Comparison of ENCODE assay signal across 8 cellular contexts in genomic region chr11:36289226-36289852, GRCh38. TPM values are rescaled to one million over a fixed set of nuclear protein-coding genes. Genes with fewer than 3 reads are reported as not detected.
DNase-seq lines count a peak whose midpoint lies in the region; ATAC-seq, FAIRE-seq and TF ChIP-seq lines count a peak whose summit lies in the region.

Gene COMMD9, minus strand, starts transcription at chr11:36289424. Its CDS starts 12 bp downstream, at chr11:36289412.

- H3K79me2 ChIP-seq in OCI-LY3 (ENCODE audit: low read length) = no peaks in the 10 kb centered on the region
- no peaks in the 10 kb centered on the region for H3K79me2 ChIP-seq in endothelial cell of umbilical vein (ENCODE audit: control insufficient read depth, insufficient read depth, low read length)

- DNase-seq in D341Med (ENCODE audit: low spot score) = peak; percentile 97
- DNase-seq in HuH-7 (ENCODE audit: low spot score) = peak; percentile 86
- peak; percentile 88 for DNase-seq in activated T-cell treated with anti-CD3 and anti-CD28 coated beads for 1 hour (ENCODE audit: low read depth)
- DNase-seq in endothelial cell of umbilical vein (ENCODE audit: low read depth, low spot score) = peak; percentile 93
- DNase-seq in midbrain (lab: John Stamatoyannopoulos, UW) = peak; percentile 94
- peak; percentile 89 to 90 for DNase-seq in stimulated activated CD8-positive, alpha-beta memory T cell treated with anti-CD3 and anti-CD28 coated beads, Interleukin-2, amount 100 ng/mL, for 1 hour (ENCODE audit: low read depth in 2 of 2)

- intact Hi-C loops in endothelial cell of umbilical vein (cut with micrococcal nuclease) = loop anchor here (1.0 kb wide), 1 partner anchor 203 kb away; no protein-coding TSS in a partner anchor

- H3K36me3 ChIP-seq in OCI-LY3 (replicated peaks; ENCODE audit: low read depth, low read length) (no peaks in the 10 kb centered on the region), endothelial cell of umbilical vein (ENCODE audit: control insufficient read depth in 2 of 2, extremely low read depth in 1 of 2, insufficient read depth in 2 of 2, low read length in 2 of 2) (no peaks in the 10 kb centered on the region)

- H3K9ac ChIP-seq in OCI-LY3 (ENCODE audit: low read length) (peak within 1 kb of the TSS; percentile 55), endothelial cell of umbilical vein (replicated peaks; ENCODE audit: extremely low read depth, insufficient read depth, low read length) (peak within 1 kb of the TSS; percentile 87)

- H3K27ac ChIP-seq in OCI-LY3 (ENCODE audit: low read length) (no peak within 1 kb of the TSS), endothelial cell of umbilical vein (ENCODE audit: insufficient read depth, low read depth, low read length) (peak within 1 kb of the TSS; percentile 32)

- no TSS peak for BruUV-seq in endothelial cell of umbilical vein (replicated peaks; lab: Mats Ljungman, UMichigan)

- H3K4me1 ChIP-seq in OCI-LY3 (ENCODE audit: low read length) = peaks cover 20% of the 10 kb centered on the region
- peaks cover 9% of the 10 kb centered on the region for H3K4me1 ChIP-seq in endothelial cell of umbilical vein (ENCODE audit: control insufficient read depth, extremely low read depth, insufficient read depth, low read length)

- TF ChIP-seq CTCF in OCI-LY3 (IDR thresholded peaks at IDR 0.05; ENCODE audit: low read depth, low read length) = no peak
- no peak for TF ChIP-seq CTCF in endothelial cell of umbilical vein (IDR thresholded peaks at IDR 0.05; ENCODE audit: extremely low read depth in 1 of 2, insufficient read depth in 1 of 2, low read depth in 1 of 2, low read length in 2 of 2)

- peak; percentile 96 for FAIRE-seq in endothelial cell of umbilical vein (lab: Jason Lieb, UNC)

- POLR2A ChIA-PET in endothelial cell of umbilical vein (lab: Charles Lee) = interaction anchor here (1.5 kb wide), 1 partner anchor 211 kb away, joined by 8 read pairs; no protein-coding TSS in a partner anchor

- H3K9me3 ChIP-seq in OCI-LY3 (ENCODE audit: insufficient read depth, low read length) = no peaks in the 10 kb centered on the region
- no peaks in the 10 kb centered on the region for H3K9me3 ChIP-seq in endothelial cell of umbilical vein (replicated peaks; ENCODE audit: control insufficient read depth, insufficient read depth, low read length)

- no peaks in the 10 kb centered on the region for H3K9me1 ChIP-seq in endothelial cell of umbilical vein (replicated peaks; ENCODE audit: control insufficient read depth, extremely low read depth, insufficient read depth, low read length)

- H2AFZ ChIP-seq in OCI-LY3 (ENCODE audit: low read depth, low read length) = peak within 1 kb of the TSS; percentile 99
- peak within 1 kb of the TSS; percentile 89 for H2AFZ ChIP-seq in endothelial cell of umbilical vein (ENCODE audit: low read depth, low read length)

- H3K4me3 ChIP-seq in OCI-LY3 (ENCODE audit: low read length) = peak within 1 kb of the TSS; percentile 92
- peak within 1 kb of the TSS; percentile 73 to 95 (median 75) for H3K4me3 ChIP-seq in endothelial cell of umbilical vein (replicated peaks in 1 of 3; ENCODE audit: insufficient read depth in 1 of 3, low read depth in 1 of 3, low read length in 3 of 3)

- H4K20me1 ChIP-seq in OCI-LY3 (ENCODE audit: insufficient read depth, low read length) (no peaks in the 10 kb centered on the region), endothelial cell of umbilical vein (replicated peaks; ENCODE audit: control insufficient read depth, extremely low read depth, insufficient read depth, low read length) (no peaks in the 10 kb centered on the region)

- peak; percentile 77 for TF ChIP-seq POLR2A in endothelial cell of umbilical vein (IDR thresholded peaks at IDR 0.05; ENCODE audit: low read depth, low read length)

- ATAC-seq in GM21515 (IDR thresholded peaks at IDR 0.05; ENCODE audit: unreplicated experiment) = peak; percentile 98

- dilution Hi-C loops in endothelial cell of umbilical vein (cut with MboI; ENCODE audit: extremely low pct_ligation_motif_present, low sequenced_read_pairs) = no loop called here

- H3K27me3 ChIP-seq in OCI-LY3 (ENCODE audit: low read depth, low read length) (no peaks in the 10 kb centered on the region), endothelial cell of umbilical vein (ENCODE audit: control insufficient read depth in 2 of 2, insufficient read depth in 2 of 2, low read length in 2 of 2) (no peaks in the 10 kb centered on the region)

- CTCF ChIA-PET in endothelial cell of umbilical vein (lab: Charles Lee) = interaction anchor here (0.8 to 14.3 kb wide), 7 partner anchors 10 to 467 kb away, joined by 3 to 306 read pairs (median 8); partner anchors contain the start of gene TRAF6

- H3K4me2 ChIP-seq in OCI-LY3 (ENCODE audit: low read length) = peak within 1 kb of the TSS; percentile 94
- peak within 1 kb of the TSS; percentile 86 for H3K4me2 ChIP-seq in endothelial cell of umbilical vein (ENCODE audit: insufficient read depth, low read length)

TF ChIP-seq in endothelial cell of umbilical vein, 7 proteins besides CTCF, POLR2A, EP300 and RAD21:
- no peak for TF ChIP-seq FOS (IDR thresholded peaks at IDR 0.05; ENCODE audit: borderline replicate concordance, insufficient read depth, low read length)
- no peak for TF ChIP-seq MYC (IDR thresholded peaks at IDR 0.05; ENCODE audit: low read depth, low read length)
- no peak for TF ChIP-seq GATA2 (IDR thresholded peaks at IDR 0.05; ENCODE audit: insufficient read depth, insufficient read length, low read depth, low read length)
- TF ChIP-seq POLR2AphosphoS5 (IDR thresholded peaks at IDR 0.05; ENCODE audit: insufficient read depth, low read depth, low read length) = peak; percentile 72
- TF ChIP-seq MAX (IDR thresholded peaks at IDR 0.05; ENCODE audit: insufficient read depth, insufficient read length) = peak; percentile 99
- no peak for TF ChIP-seq JUN (IDR thresholded peaks at IDR 0.05; ENCODE audit: borderline replicate concordance, insufficient read depth, insufficient read length, low read depth)
- no peak for TF ChIP-seq EZH2 (IDR thresholded peaks at IDR 0.05; ENCODE audit: borderline replicate concordance, low read depth, low read length, severe bottlenecking)

RNA-seq across cellular contexts. Expression of gene COMMD9, which starts in this region (rescaled TPM):
- 78.9 and 79.0 TPM in 2 replicates for total RNA-seq in endothelial cell of umbilical vein
- polyA plus RNA-seq in endothelial cell of umbilical vein = 65.1 and 69.7 TPM in 2 replicates
- 86.7 and 89.2 TPM in 2 replicates for polyA plus RNA-seq in endothelial cell of umbilical vein (2011; cell fraction: cytosol; rRNA removed)
- 65.4 and 71.4 TPM in 2 replicates for polyA plus RNA-seq in endothelial cell of umbilical vein (2011; cell fraction: nucleus; rRNA removed)
- polyA plus RNA-seq in endothelial cell of umbilical vein (2012) = 66.3 and 71.6 TPM in 2 replicates
- polyA minus RNA-seq in endothelial cell of umbilical vein = 61.1 and 88.0 TPM in 2 replicates
- polyA minus RNA-seq in endothelial cell of umbilical vein (2011; cell fraction: cytosol; rRNA and poly(A)+ RNA removed) = 45.4 TPM
- polyA minus RNA-seq in endothelial cell of umbilical vein (2011; cell fraction: nucleus; rRNA and poly(A)+ RNA removed) = 25.3 and 29.7 TPM in 2 replicates
